Comparison of ENCODE assay signal across 24 cellular contexts in the genomic region with DNA sequence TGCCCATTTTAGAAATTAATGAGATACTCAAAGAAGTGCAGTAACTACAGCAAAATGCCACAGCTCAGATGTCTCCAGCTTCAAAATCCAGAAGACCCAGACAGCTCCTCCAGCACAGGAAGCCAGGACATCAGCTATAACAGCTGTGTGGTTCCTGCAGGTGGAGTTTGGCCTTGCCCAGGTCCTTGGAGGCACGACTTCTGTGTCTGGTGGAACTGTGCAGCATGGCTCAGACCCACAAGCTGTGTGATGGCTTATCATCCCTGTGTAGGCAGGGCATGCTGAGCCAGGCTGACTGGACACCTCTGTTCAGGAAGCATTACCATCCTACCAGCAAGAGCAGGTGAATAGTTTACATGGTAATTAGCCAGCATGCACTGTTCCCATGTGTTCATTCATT. TPM values are rescaled to one million over a fixed set of nuclear protein-coding genes. Genes with fewer than 3 reads are reported as not detected.
"Had no signal": no experiment of that assay in that cellular context is flagged by ENCODE, and none has a peak within 500 bp of the region (broad histone marks: within the 10 kb centered on the region; RNA-seq: fewer than 3 reads in every experiment).

No MANE protein-coding gene starts in this region.

- H3K27me3 Mint-ChIP-seq: activated CD4-positive, alpha-beta T cell treated with anti-CD3 and anti-CD28 coated beads for 36 hours; naive B cell had no signal

- H3K4me3 Mint-ChIP-seq: activated CD4-positive, alpha-beta T cell treated with anti-CD3 and anti-CD28 coated beads for 36 hours; activated CD8-positive, alpha-beta memory T cell treated with anti-CD3 and anti-CD28 coated beads, Interleukin-2, amount 10 ng/mL, durations not matched to agents 7 days and 5 days; activated CD8-positive, alpha-beta T cell treated with anti-CD3 and anti-CD28 coated beads, Interleukin-2, amount 10 ng/mL, durations not matched to agents 7 days and 5 days; mesothelial cell of epicardium; naive B cell; stimulated activated naive B cell treated with anti-CD40 and anti-IgM and Interleukin-4, amounts not matched to agents 10 μg/mL and 1 μg/mL and 100 μg/mL, for 72 hours; T-helper 2 cell treated with Interferon-gamma antibody and Interleukin-4, amounts not matched to agents 5 μg/mL and 100 μg/mL, for 36 hours had no signal

- H3K9me3 Mint-ChIP-seq: activated naive CD4-positive, alpha-beta T cell treated with anti-CD3 and anti-CD28 coated beads, Interleukin-2, amount 50 U/mL, for 72 hours; activated T-helper 2 cell treated with anti-CD3 and anti-CD28 coated beads, Interferon-gamma antibody, Interleukin-2, Interleukin-4, amounts not matched to agents 10 μg/mL and 5 μg/mL and 100 μg/mL, durations not matched to agents 14 hours and 24 hours and 36 hours; mesothelial cell of epicardium; naive B cell; stimulated activated naive B cell treated with anti-CD40 and anti-IgM and Interleukin-4, amounts not matched to agents 10 μg/mL and 1 μg/mL and 100 μg/mL, for 72 hours; T-helper 2 cell treated with Interferon-gamma antibody and Interleukin-4, amounts not matched to agents 5 μg/mL and 100 μg/mL, for 36 hours had no signal

- H3K36me3 Mint-ChIP-seq: activated CD8-positive, alpha-beta memory T cell treated with anti-CD3 and anti-CD28 coated beads, Interleukin-2, amount 10 ng/mL, durations not matched to agents 7 days and 5 days; activated naive CD4-positive, alpha-beta T cell treated with anti-CD3 and anti-CD28 coated beads, Interleukin-2, amount 50 U/mL, for 72 hours; mesothelial cell of epicardium; naive B cell; stimulated activated naive B cell treated with anti-CD40 and anti-IgM and Interleukin-4, amounts not matched to agents 10 μg/mL and 1 μg/mL and 100 μg/mL, for 72 hours had no signal

- H3K27ac Mint-ChIP-seq: activated CD4-positive, alpha-beta T cell treated with anti-CD3 and anti-CD28 coated beads for 36 hours; activated CD8-positive, alpha-beta memory T cell treated with anti-CD3 and anti-CD28 coated beads, Interleukin-2, amount 10 ng/mL, durations not matched to agents 7 days and 5 days; activated CD8-positive, alpha-beta T cell treated with anti-CD3 and anti-CD28 coated beads, Interleukin-2, amount 10 ng/mL, durations not matched to agents 7 days and 5 days; activated naive CD4-positive, alpha-beta T cell treated with anti-CD3 and anti-CD28 coated beads, Interleukin-2, amount 50 U/mL, for 72 hours; activated T-helper 2 cell treated with anti-CD3 and anti-CD28 coated beads, Interferon-gamma antibody, Interleukin-2, Interleukin-4, amounts not matched to agents 10 μg/mL and 5 μg/mL and 100 μg/mL, durations not matched to agents 14 hours and 24 hours and 36 hours; mesothelial cell of epicardium; stimulated activated naive B cell treated with anti-CD40 and anti-IgM and Interleukin-4, amounts not matched to agents 10 μg/mL and 1 μg/mL and 100 μg/mL, for 72 hours; T-helper 2 cell treated with Interferon-gamma antibody and Interleukin-4, amounts not matched to agents 5 μg/mL and 100 μg/mL, for 36 hours had no signal

- DNase-seq: activated CD4-positive, alpha-beta T cell treated with anti-CD3 and anti-CD28 coated beads for 36 hours; activated CD4-positive, CD25-positive, alpha-beta regulatory T cell; activated CD8-positive, alpha-beta memory T cell treated with anti-CD3 and anti-CD28 coated beads, Interleukin-2, amount 10 ng/mL, durations not matched to agents 7 days and 5 days; activated CD8-positive, alpha-beta T cell treated with anti-CD3 and anti-CD28 coated beads, Interleukin-2, amount 10 ng/mL, durations not matched to agents 7 days and 5 days; activated T-cell treated with anti-CD3 and anti-CD28 coated beads, Interleukin-2, amount 50 U/mL, for 48 hours; effector CD8-positive, alpha-beta T cell; gastrocnemius medialis; left colon; mammary epithelial cell; naive B cell; nucleus accumbens; psoas muscle; stimulated activated CD4-positive, alpha-beta T cell treated with anti-CD3 and anti-CD28 coated beads, Interleukin-15, amount 100 ng/mL, for 24 hours; stimulated activated CD4-positive, alpha-beta T cell treated with anti-CD3 and anti-CD28 coated beads, Interleukin-2, amount 100 ng/mL, for 24 hours; stimulated activated naive B cell treated with anti-CD40 and anti-IgM and Interleukin-4, amounts not matched to agents 10 μg/mL and 1 μg/mL and 100 μg/mL, for 72 hours; stomach; thyroid gland; upper lobe of left lung had no signal

- H3K4me1 Mint-ChIP-seq: activated CD8-positive, alpha-beta memory T cell treated with anti-CD3 and anti-CD28 coated beads, Interleukin-2, amount 10 ng/mL, durations not matched to agents 7 days and 5 days; naive B cell had no signal

- ATAC-seq: activated CD4-positive, alpha-beta T cell treated with anti-CD3 and anti-CD28 coated beads for 36 hours; activated CD8-positive, alpha-beta memory T cell treated with anti-CD3 and anti-CD28 coated beads, Interleukin-2, amount 10 ng/mL, durations not matched to agents 7 days and 5 days; activated CD8-positive, alpha-beta T cell treated with anti-CD3 and anti-CD28 coated beads, Interleukin-2, amount 10 ng/mL, durations not matched to agents 7 days and 5 days; activated naive CD4-positive, alpha-beta T cell treated with anti-CD3 and anti-CD28 coated beads, Interleukin-2, amount 50 U/mL, for 72 hours; gastrocnemius medialis; left colon; pancreas; psoas muscle; stimulated activated naive B cell treated with anti-CD40 and anti-IgM and Interleukin-4, amounts not matched to agents 10 μg/mL and 1 μg/mL and 100 μg/mL, for 72 hours had no signal

RNA-seq across cellular contexts. Expression of a gene that starts 26.5 kb away (rescaled TPM):
- total RNA-seq: mammary epithelial cell, smooth muscle cell had no signal
